Comparison of ENCODE assay signal across 10 cellular contexts in the genomic region with DNA sequence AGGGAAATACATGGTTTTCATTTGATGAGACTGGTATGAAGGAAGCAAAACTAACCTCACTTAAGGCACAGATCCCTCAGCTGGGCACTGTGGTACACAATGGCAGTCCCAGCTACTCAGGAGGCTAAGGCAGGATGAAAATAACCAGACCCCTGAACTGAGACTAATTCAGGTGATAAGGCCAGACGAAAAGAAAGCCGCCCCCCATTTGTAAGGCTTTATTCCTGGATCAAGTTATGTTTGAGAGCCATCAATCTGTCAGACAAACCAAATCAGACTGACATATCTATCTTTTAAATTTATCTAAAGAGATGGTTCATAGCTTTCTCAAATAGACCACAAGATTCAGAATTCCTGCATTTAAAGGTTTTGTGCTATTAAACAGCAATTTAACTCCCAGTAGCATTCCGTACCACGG. TPM values are rescaled to one million over a fixed set of nuclear protein-coding genes. Genes with fewer than 3 reads are reported as not detected.
DNase-seq lines count a peak whose midpoint lies in the region; ATAC-seq and TF ChIP-seq lines count a peak whose summit lies in the region.
"Had no signal": no experiment of that assay in that cellular context is flagged by ENCODE, and none has a peak within 500 bp of the region (broad histone marks: within the 10 kb centered on the region; RNA-seq: fewer than 3 reads in every experiment).

No MANE protein-coding gene starts in this region.

- peaks cover 65% of the 10 kb centered on the region for H3K36me3 ChIP-seq in CD8-positive, alpha-beta T cell (ENCODE audit: insufficient read depth, low read length)
- peaks cover 63% of the 10 kb centered on the region; the same call in 1 of the 2 replicates for H3K36me3 ChIP-seq in KMS-11 (ENCODE audit: insufficient read depth)

- no peak for ATAC-seq in CD8-positive, alpha-beta T cell
- ATAC-seq in activated naive CD8-positive, alpha-beta T cell treated with anti-CD3 and anti-CD28 coated beads, Interleukin-2, amount 50 U/mL, for 24 hours = no peak
- no peak for ATAC-seq in naive thymus-derived CD8-positive, alpha-beta T cell
- no peak for ATAC-seq in GM19035 (IDR thresholded peaks at IDR 0.05; ENCODE audit: unreplicated experiment)
- no peak for ATAC-seq in HG03159 (IDR thresholded peaks at IDR 0.05; ENCODE audit: unreplicated experiment)
- ATAC-seq: heart left ventricle, lower lobe of right lung had no signal

- no peak overlapping the region for H3K9ac ChIP-seq in KMS-11

- DNase-seq in CD8-positive, alpha-beta T cell = no peak
- DNase-seq in activated naive CD8-positive, alpha-beta T cell treated with anti-CD3 and anti-CD28 coated beads, Interleukin-2, amount 50 U/mL, for 24 hours = no peak
- no peak for DNase-seq in naive thymus-derived CD8-positive, alpha-beta T cell
- no peak for DNase-seq in Ammon's horn (ENCODE audit: low spot score)
- DNase-seq in effector CD4-positive, alpha-beta T cell = no peak
- DNase-seq: heart left ventricle, lower lobe of right lung had no signal

- H3K27ac Mint-ChIP-seq in CD8-positive, alpha-beta T cell = peak overlapping the region; percentile 83
- peak overlapping the region; percentile 99 for H3K27ac Mint-ChIP-seq in activated naive CD8-positive, alpha-beta T cell treated with anti-CD3 and anti-CD28 coated beads, Interleukin-2, amount 50 U/mL, for 24 hours
- peak overlapping the region; percentile 2 to 100 (median 72) for H3K27ac Mint-ChIP-seq in naive thymus-derived CD8-positive, alpha-beta T cell

- H2AFZ ChIP-seq in KMS-11 (ENCODE audit: low read depth) = no peak overlapping the region

- POLR2A ChIA-PET in CD8-positive, alpha-beta T cell (lab: Charles Lee) = interaction anchor here (0.9 kb wide), 1 partner anchor 11 kb away, joined by 3 read pairs; no protein-coding TSS in a partner anchor
- POLR2A ChIA-PET in naive thymus-derived CD8-positive, alpha-beta T cell (lab: Charles Lee) = no interaction called here

- peaks cover 85% of the 10 kb centered on the region for H3K79me2 ChIP-seq in KMS-11 (ENCODE audit: insufficient read depth, low read depth)

- no peaks in the 10 kb centered on the region for H3K27me3 ChIP-seq in CD8-positive, alpha-beta T cell (ENCODE audit: insufficient read depth, low read length)
- no peaks in the 10 kb centered on the region; the same call in 1 of the 2 replicates for H3K27me3 ChIP-seq in KMS-11 (ENCODE audit: insufficient read depth, low read depth)
- H3K27me3 ChIP-seq: heart left ventricle had no signal

- H3K4me3 Mint-ChIP-seq in CD8-positive, alpha-beta T cell = peak overlapping the region; percentile 64
- peak overlapping the region; percentile 98 for H3K4me3 Mint-ChIP-seq in activated naive CD8-positive, alpha-beta T cell treated with anti-CD3 and anti-CD28 coated beads, Interleukin-2, amount 50 U/mL, for 24 hours
- peak overlapping the region; percentile 1 to 97 (median 66) for H3K4me3 Mint-ChIP-seq in naive thymus-derived CD8-positive, alpha-beta T cell

- peaks cover 59% of the 10 kb centered on the region for H4K20me1 ChIP-seq in KMS-11 (ENCODE audit: insufficient read depth)

- no peak overlapping the region for H3K27ac ChIP-seq in CD8-positive, alpha-beta T cell (ENCODE audit: low read depth, low read length)
- H3K27ac ChIP-seq in KMS-11 = peak overlapping the region; percentile 7; the same call in 1 of the 2 replicates
- H3K27ac ChIP-seq: lower lobe of right lung had no signal

- no peaks in the 10 kb centered on the region for H3K9me3 ChIP-seq in CD8-positive, alpha-beta T cell (ENCODE audit: low read length)
- H3K9me3 ChIP-seq: heart left ventricle, lower lobe of right lung had no signal

- peaks cover 57% of the 10 kb centered on the region for H3K4me1 ChIP-seq in CD8-positive, alpha-beta T cell (ENCODE audit: insufficient read depth, low read length)
- peaks cover 71% of the 10 kb centered on the region for H3K4me1 ChIP-seq in KMS-11 (ENCODE audit: low read depth, poor library complexity, severe bottlenecking)

- intact Hi-C loops in CD8-positive, alpha-beta T cell (cut with DNase I, micrococcal nuclease) = loop anchor here (5.0 to 10.0 kb wide), 2 partner anchors 432 to 1665 kb away; partner anchors contain the start of genes GPATCH11 (in 1 of the 2) and HEATR5B (in 1 of the 2)

- peaks cover 69% of the 10 kb centered on the region for H3K4me1 Mint-ChIP-seq in CD8-positive, alpha-beta T cell (ENCODE audit: low read depth)
- peaks cover 78% of the 10 kb centered on the region for H3K4me1 Mint-ChIP-seq in activated naive CD8-positive, alpha-beta T cell treated with anti-CD3 and anti-CD28 coated beads, Interleukin-2, amount 50 U/mL, for 24 hours
- peaks cover 36 to 77% (median 72%) of the 10 kb centered on the region in 4 donors for H3K4me1 Mint-ChIP-seq in naive thymus-derived CD8-positive, alpha-beta T cell

- CTCF ChIA-PET in CD8-positive, alpha-beta T cell (lab: Charles Lee) = interaction anchor here (1.0 to 2.5 kb wide), 4 partner anchors 120 to 214 kb away, joined by 3 to 12 read pairs (median 3); no protein-coding TSS in a partner anchor

- H3K9me3 Mint-ChIP-seq in CD8-positive, alpha-beta T cell = no peaks in the 10 kb centered on the region
- H3K9me3 Mint-ChIP-seq in activated naive CD8-positive, alpha-beta T cell treated with anti-CD3 and anti-CD28 coated beads, Interleukin-2, amount 50 U/mL, for 24 hours = no peaks in the 10 kb centered on the region
- no peaks in the 10 kb centered on the region for H3K9me3 Mint-ChIP-seq in naive thymus-derived CD8-positive, alpha-beta T cell

- TF ChIP-seq CTCF in CD8-positive, alpha-beta T cell (IDR thresholded peaks at IDR 0.05) = no peak
- no peak for TF ChIP-seq CTCF in KMS-11 (conservative IDR thresholded peaks at IDR 0.05; ENCODE audit: low read depth, low read length)

- H3K4me3 ChIP-seq in CD8-positive, alpha-beta T cell (ENCODE audit: low read depth, low read length) = no peak overlapping the region
- H3K4me3 ChIP-seq in KMS-11 (IDR thresholded peaks at IDR 0.05; ENCODE audit: insufficient read depth, low read depth, low read length) = no peak overlapping the region
- H3K4me3 ChIP-seq: lower lobe of right lung had no signal

- peak overlapping the region; percentile 87; the same call in 1 of the 2 replicates for H3K4me2 ChIP-seq in KMS-11

- peaks cover 86% of the 10 kb centered on the region for H3K36me3 Mint-ChIP-seq in CD8-positive, alpha-beta T cell
- peaks cover 82% of the 10 kb centered on the region for H3K36me3 Mint-ChIP-seq in activated naive CD8-positive, alpha-beta T cell treated with anti-CD3 and anti-CD28 coated beads, Interleukin-2, amount 50 U/mL, for 24 hours (ENCODE audit: low read depth)
- H3K36me3 Mint-ChIP-seq in naive thymus-derived CD8-positive, alpha-beta T cell = peaks cover 31 to 83% (median 48%) of the 10 kb centered on the region in 3 donors

- H3K27me3 Mint-ChIP-seq in CD8-positive, alpha-beta T cell (ENCODE audit: low read depth) = no peaks in the 10 kb centered on the region
- H3K27me3 Mint-ChIP-seq in activated naive CD8-positive, alpha-beta T cell treated with anti-CD3 and anti-CD28 coated beads, Interleukin-2, amount 50 U/mL, for 24 hours = peaks cover 3% of the 10 kb centered on the region
- peaks cover 0 to 9% (median 0%) of the 10 kb centered on the region in 5 donors for H3K27me3 Mint-ChIP-seq in naive thymus-derived CD8-positive, alpha-beta T cell

RNA-seq across cellular contexts. Expression of gene SRSF7, which starts 4.1 kb away (rescaled TPM):
- 100 to 1,000 TPM; 607 to 608 TPM for total RNA-seq in CD8-positive, alpha-beta T cell
- total RNA-seq in naive thymus-derived CD8-positive, alpha-beta T cell = 100 to 1,000 TPM; 288 to 291 TPM
- polyA plus RNA-seq in naive thymus-derived CD8-positive, alpha-beta T cell = 100 to 1,000 TPM; 164 to 172 (median 169) TPM

RNA-seq across cellular contexts. Expression of gene GEMIN6, which starts 31.0 kb away (rescaled TPM):
- total RNA-seq in CD8-positive, alpha-beta T cell = 1 to 10 TPM; 2.3 TPM
- 10 to 100 TPM; 12.0 to 13.7 TPM for total RNA-seq in naive thymus-derived CD8-positive, alpha-beta T cell
- 10 to 100 TPM in 1 of 3 donors, 1 to 10 TPM in 2; 6.8 to 11.6 (median 8.3) TPM for polyA plus RNA-seq in naive thymus-derived CD8-positive, alpha-beta T cell
